25 cellular contexts compared by ENCODE assay signal in the genomic region with DNA sequence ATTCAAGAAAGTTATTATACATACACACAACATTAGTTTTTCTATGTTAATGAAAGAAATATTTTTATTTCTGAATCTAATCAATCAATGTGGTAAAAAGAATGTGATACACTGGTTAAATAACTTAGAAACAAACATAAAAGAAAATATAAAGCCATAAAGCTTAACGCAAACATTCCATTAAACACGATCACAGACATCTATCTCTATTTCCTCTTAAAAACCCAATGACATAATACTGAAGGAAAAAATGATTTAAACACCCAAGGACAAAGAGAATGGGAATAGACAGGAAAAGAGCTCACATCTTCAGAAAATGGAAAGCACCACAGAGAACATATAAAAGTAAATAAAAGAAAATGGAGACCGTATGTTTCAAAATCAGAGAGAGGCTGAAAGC. TPM values are rescaled to one million over a fixed set of nuclear protein-coding genes. Genes with fewer than 3 reads are reported as not detected.
DNase-seq lines count a peak whose midpoint lies in the region; ATAC-seq, FAIRE-seq and TF ChIP-seq lines count a peak whose summit lies in the region.
"Had no signal": no experiment of that assay in that cellular context is flagged by ENCODE, and none has a peak within 500 bp of the region (broad histone marks: within the 10 kb centered on the region; RNA-seq: fewer than 3 reads in every experiment).

No MANE protein-coding gene starts in this region.

- intact Hi-C loops in endothelial cell of umbilical vein (cut with micrococcal nuclease) (loop anchor here (2.0 to 5.0 kb wide), 3 partner anchors 78 to 432 kb away; a partner anchor contains a TSS), pancreas (cut with DNase I) (no loop called here)
- intact Hi-C loops in activated CD4-positive, alpha-beta T cell treated with anti-CD3 and anti-CD28 coated beads, Interleukin-2, amount 10 ng/mL, durations not matched to agents 24 days and 14 days (cut with micrococcal nuclease) = no loop called here

- H3K9me3 ChIP-seq in HEK293 (ENCODE audit: control insufficient read depth, insufficient read depth, low read depth, low read length) (no peaks in the 10 kb centered on the region), endothelial cell of umbilical vein (replicated peaks; ENCODE audit: control insufficient read depth, insufficient read depth, low read length) (no peaks in the 10 kb centered on the region), pancreas (no peaks in the 10 kb centered on the region)
- H3K9me3 ChIP-seq: BE2C had no signal

- no peak overlapping the region for H3K9ac ChIP-seq in endothelial cell of umbilical vein (replicated peaks; ENCODE audit: extremely low read depth, insufficient read depth, low read length)

- no peaks in the 10 kb centered on the region for H3K27me3 Mint-ChIP-seq in activated CD4-positive, alpha-beta T cell treated with anti-CD3 and anti-CD28 coated beads, Interleukin-2, amount 10 ng/mL, durations not matched to agents 24 days and 14 days
- H3K27me3 Mint-ChIP-seq: CD4-positive, CD25-positive, alpha-beta regulatory T cell; CD8-positive, alpha-beta memory T cell had no signal

- no peaks in the 10 kb centered on the region for H3K9me1 ChIP-seq in endothelial cell of umbilical vein (replicated peaks; ENCODE audit: control insufficient read depth, extremely low read depth, insufficient read depth, low read length)

- H4K20me1 ChIP-seq in endothelial cell of umbilical vein (replicated peaks; ENCODE audit: control insufficient read depth, extremely low read depth, insufficient read depth, low read length) = no peaks in the 10 kb centered on the region

- CTCF ChIA-PET in HEK293 (lab: Yijun Ruan, JAX) = interaction anchor here (0.6 to 2.6 kb wide), 8 partner anchors 12 to 381 kb away, joined by 3 to 7 read pairs (median 4); no protein-coding TSS in a partner anchor
- CTCF ChIA-PET in endothelial cell of umbilical vein (lab: Charles Lee) = interaction anchor here (1.0 to 3.6 kb wide), 12 partner anchors 12 to 431 kb away, joined by 3 to 21 read pairs (median 8); a partner anchor contains a TSS

- dilution Hi-C loops in endothelial cell of umbilical vein (cut with MboI; ENCODE audit: extremely low pct_ligation_motif_present, low sequenced_read_pairs) = no loop called here

- peak overlapping the region; percentile 89 for H3K4me2 ChIP-seq in endothelial cell of umbilical vein (ENCODE audit: insufficient read depth, low read length)
- H3K4me2 ChIP-seq: GM23338 had no signal

- H3K36me3 ChIP-seq in HEK293 (ENCODE audit: control insufficient read depth in 2 of 2, insufficient read depth in 1 of 2, low read length in 2 of 2) (peaks cover 17 to 51% of the 10 kb centered on the region in 2 experiments), endothelial cell of umbilical vein (ENCODE audit: control insufficient read depth in 2 of 2, extremely low read depth in 1 of 2, insufficient read depth in 2 of 2, low read length in 2 of 2) (no peaks in the 10 kb centered on the region), pancreas (no peaks in the 10 kb centered on the region)

- no peak overlapping the region for H3K27ac ChIP-seq in HEK293 (ENCODE audit: extremely low read depth, low read depth, low read length)
- H3K27ac ChIP-seq in endothelial cell of umbilical vein (ENCODE audit: insufficient read depth, low read depth, low read length) = peak overlapping the region; percentile 46
- H3K27ac ChIP-seq in pancreas = no peak overlapping the region

- TF ChIP-seq CTCF in HEK293 (tag by site-specific recombination; IDR thresholded peaks at IDR 0.05) (no peak), endothelial cell of umbilical vein (IDR thresholded peaks at IDR 0.05; ENCODE audit: extremely low read depth in 1 of 2, insufficient read depth in 1 of 2, low read depth in 1 of 2, low read length in 2 of 2) (no peak), pancreas (IDR thresholded peaks at IDR 0.05) (no peak)

- no peak for ATAC-seq in pancreas
- no peak for ATAC-seq in HG03342 (IDR thresholded peaks at IDR 0.05; ENCODE audit: unreplicated experiment)
- ATAC-seq: GM23338 had no signal

- DNase-seq in endothelial cell of umbilical vein (ENCODE audit: low read depth, low spot score) = peak; percentile 49
- DNase-seq in pancreas = no peak
- DNase-seq in activated CD4-positive, alpha-beta T cell treated with anti-CD3 and anti-CD28 coated beads, Interleukin-2, amount 10 ng/mL, durations not matched to agents 24 days and 14 days = no peak
- DNase-seq in islet precursor cell = no peak
- DNase-seq: ACHN; BE2C; C1 segment of cervical spinal cord; CD4-positive, CD25-positive, alpha-beta regulatory T cell; CD8-positive, alpha-beta memory T cell; COR-L47; DMS 273 treated with DMSO at 0.1 percent for 48 hours; DMS53; GDM1; HCEC 1CT; HFFc6; IMR-90 had no signal

- WGBS in pancreas, 2 donors = 91 to 93% methylated on average over 3 of the region's 3 CpGs

- H2AFZ ChIP-seq in endothelial cell of umbilical vein (ENCODE audit: low read depth, low read length) = no peak overlapping the region
- H2AFZ ChIP-seq: GM23338 had no signal

- BruUV-seq in endothelial cell of umbilical vein (replicated peaks; lab: Mats Ljungman, UMichigan) = no TSS peak

- H3K4me1 ChIP-seq in HEK293 (ENCODE audit: control insufficient read depth, insufficient read depth, low read length) = peaks cover 11% of the 10 kb centered on the region
- peaks cover 24% of the 10 kb centered on the region for H3K4me1 ChIP-seq in endothelial cell of umbilical vein (ENCODE audit: control insufficient read depth, extremely low read depth, insufficient read depth, low read length)
- H3K4me1 ChIP-seq in pancreas = no peaks in the 10 kb centered on the region
- H3K4me1 ChIP-seq: BE2C had no signal

- no peak overlapping the region for H3K4me3 Mint-ChIP-seq in activated CD4-positive, alpha-beta T cell treated with anti-CD3 and anti-CD28 coated beads, Interleukin-2, amount 10 ng/mL, durations not matched to agents 24 days and 14 days
- H3K4me3 Mint-ChIP-seq: CD4-positive, CD25-positive, alpha-beta regulatory T cell; CD8-positive, alpha-beta memory T cell; GM23338; HFFc6 had no signal

- no peaks in the 10 kb centered on the region for H3K9me3 Mint-ChIP-seq in activated CD4-positive, alpha-beta T cell treated with anti-CD3 and anti-CD28 coated beads, Interleukin-2, amount 10 ng/mL, durations not matched to agents 24 days and 14 days
- H3K9me3 Mint-ChIP-seq: CD4-positive, CD25-positive, alpha-beta regulatory T cell; CD8-positive, alpha-beta memory T cell; GM23338; HFFc6 had no signal

- H3K4me3 ChIP-seq in HEK293 (ENCODE audit: low read depth, low read length) (no peak overlapping the region), endothelial cell of umbilical vein (replicated peaks in 1 of 3; ENCODE audit: insufficient read depth in 1 of 3, low read depth in 1 of 3, low read length in 3 of 3) (no peak overlapping the region), pancreas (no peak overlapping the region)
- H3K4me3 ChIP-seq: GM23338 had no signal

- TF ChIP-seq POLR2A in endothelial cell of umbilical vein (IDR thresholded peaks at IDR 0.05; ENCODE audit: low read depth, low read length) = no peak

- H3K4me1 Mint-ChIP-seq in activated CD4-positive, alpha-beta T cell treated with anti-CD3 and anti-CD28 coated beads, Interleukin-2, amount 10 ng/mL, durations not matched to agents 24 days and 14 days = peaks cover 12% of the 10 kb centered on the region
- H3K4me1 Mint-ChIP-seq: GM23338 had no signal

- H3K27ac Mint-ChIP-seq in activated CD4-positive, alpha-beta T cell treated with anti-CD3 and anti-CD28 coated beads, Interleukin-2, amount 10 ng/mL, durations not matched to agents 24 days and 14 days = no peak overlapping the region
- H3K27ac Mint-ChIP-seq: GM23338, HFFc6 had no signal

- peak; percentile 69 for FAIRE-seq in A204.1 (lab: Jason Lieb, UNC)
- no peak for FAIRE-seq in endothelial cell of umbilical vein (lab: Jason Lieb, UNC)
- FAIRE-seq in pancreas (lab: Jason Lieb, UNC) = peak; percentile 20
- FAIRE-seq: GM12892, GM18507, H54, HTR-8/SVneo had no signal

- peaks cover 35% of the 10 kb centered on the region for H3K36me3 Mint-ChIP-seq in activated CD4-positive, alpha-beta T cell treated with anti-CD3 and anti-CD28 coated beads, Interleukin-2, amount 10 ng/mL, durations not matched to agents 24 days and 14 days (ENCODE audit: low read depth)

- POLR2A ChIA-PET in HEK293 (lab: Yijun Ruan, JAX) = no interaction called here
- POLR2A ChIA-PET in endothelial cell of umbilical vein (lab: Charles Lee) = no interaction called here

- H3K27me3 ChIP-seq in endothelial cell of umbilical vein (ENCODE audit: control insufficient read depth in 2 of 2, insufficient read depth in 2 of 2, low read length in 2 of 2) (no peaks in the 10 kb centered on the region), pancreas (no peaks in the 10 kb centered on the region)
- H3K27me3 ChIP-seq: BE2C had no signal

- no peaks in the 10 kb centered on the region for H3K79me2 ChIP-seq in endothelial cell of umbilical vein (ENCODE audit: control insufficient read depth, insufficient read depth, low read length)

RNA-seq across cellular contexts. Expression of a gene that starts 19.4 kb away (rescaled TPM):
- 13.0 and 14.4 TPM in 2 replicates for total RNA-seq in endothelial cell of umbilical vein
- 2.3 and 3.8 TPM in 2 replicates for polyA plus RNA-seq in endothelial cell of umbilical vein
- polyA plus RNA-seq in endothelial cell of umbilical vein (2011; cell fraction: cytosol; rRNA removed) = 4.2 and 5.1 TPM in 2 replicates
- polyA plus RNA-seq in endothelial cell of umbilical vein (2011; cell fraction: nucleus; rRNA removed) = 21.5 and 31.7 TPM in 2 replicates
- 8.8 and 11.9 TPM in 2 replicates for polyA plus RNA-seq in endothelial cell of umbilical vein (2012)
- polyA minus RNA-seq in endothelial cell of umbilical vein = 4.0 and 5.2 TPM in 2 replicates
- polyA minus RNA-seq in endothelial cell of umbilical vein (2011; cell fraction: cytosol; rRNA and poly(A)+ RNA removed) = 3.5 TPM
- polyA minus RNA-seq in endothelial cell of umbilical vein (2011; cell fraction: nucleus; rRNA and poly(A)+ RNA removed) = 8.6 and 12.5 TPM in 2 replicates
- 1 to 10 TPM; 2.9 to 5.8 (median 4.6) TPM for total RNA-seq in pancreas
- 1 to 10 TPM; 8.8 to 8.9 TPM for polyA plus RNA-seq in pancreas
- 18.2 and 19.8 TPM in 2 replicates for total RNA-seq in activated CD4-positive, alpha-beta T cell treated with anti-CD3 and anti-CD28 coated beads, Interleukin-2, amount 10 ng/mL, durations not matched to agents 24 days and 14 days

RNA-seq across cellular contexts. Expression of a gene that starts 31.9 kb away (rescaled TPM):
- total RNA-seq in endothelial cell of umbilical vein = 7.1 and 8.9 TPM in 2 replicates
- 1.3 and 1.6 TPM in 2 replicates for polyA plus RNA-seq in endothelial cell of umbilical vein
- polyA plus RNA-seq in endothelial cell of umbilical vein (2011; cell fraction: cytosol; rRNA removed) = 2.4 and 2.5 TPM in 2 replicates
- polyA plus RNA-seq in endothelial cell of umbilical vein (2011; cell fraction: nucleus; rRNA removed) = 7.1 and 11.2 TPM in 2 replicates
- polyA plus RNA-seq in endothelial cell of umbilical vein (2012) = 2.8 and 4.5 TPM in 2 replicates
- 3.4 and 4.8 TPM in 2 replicates for polyA minus RNA-seq in endothelial cell of umbilical vein
- polyA minus RNA-seq in endothelial cell of umbilical vein (2011; cell fraction: cytosol; rRNA and poly(A)+ RNA removed) = 3.7 TPM
- polyA minus RNA-seq in endothelial cell of umbilical vein (2011; cell fraction: nucleus; rRNA and poly(A)+ RNA removed) = 5.7 and 6.5 TPM in 2 replicates
- total RNA-seq in pancreas = 1 to 10 TPM; 2.6 to 6.5 (median 4.9) TPM
- 1 to 10 TPM; 1.4 to 3.4 TPM for polyA plus RNA-seq in pancreas
- total RNA-seq in activated CD4-positive, alpha-beta T cell treated with anti-CD3 and anti-CD28 coated beads, Interleukin-2, amount 10 ng/mL, durations not matched to agents 24 days and 14 days = 7.2 and 7.7 TPM in 2 replicates

RNA-seq across cellular contexts. Expression of a gene that starts 32.9 kb away (rescaled TPM):
- total RNA-seq in endothelial cell of umbilical vein (0.15 and 0.18 TPM in 2 replicates), pancreas (under 1 TPM; 0.23 to 0.49 (median 0.39) TPM)
- polyA plus RNA-seq in endothelial cell of umbilical vein (0.06 TPM in 1 of 2 replicates, not detected in the other), pancreas (1 to 10 TPM in 1 of 2 donors, under 1 TPM in 1; 0.76 to 1.2 TPM)
- 0.06 and 0.13 TPM in 2 replicates for polyA plus RNA-seq in endothelial cell of umbilical vein (2011; cell fraction: cytosol; rRNA removed)
- polyA plus RNA-seq in endothelial cell of umbilical vein (2011; cell fraction: nucleus; rRNA removed) = 0.48 and 0.53 TPM in 2 replicates
- 0.13 TPM in 1 of 2 replicates, not detected in the other for polyA plus RNA-seq in endothelial cell of umbilical vein (2012)
- polyA minus RNA-seq in endothelial cell of umbilical vein = not detected in 2 replicates
- polyA minus RNA-seq in endothelial cell of umbilical vein (2011; cell fraction: cytosol; rRNA and poly(A)+ RNA removed) = not detected
- polyA minus RNA-seq in endothelial cell of umbilical vein (2011; cell fraction: nucleus; rRNA and poly(A)+ RNA removed) = 0.29 and 0.34 TPM in 2 replicates
- 0.14 and 0.21 TPM in 2 replicates for total RNA-seq in activated CD4-positive, alpha-beta T cell treated with anti-CD3 and anti-CD28 coated beads, Interleukin-2, amount 10 ng/mL, durations not matched to agents 24 days and 14 days
- total RNA-seq: A172 had no signal
- polyA plus RNA-seq: CD8-positive, alpha-beta memory T cell had no signal
